Comparison of ENCODE assay signal across 20 cellular contexts in genomic region chr1:30384286-30385245, GRCh38.
DNase-seq lines count a peak whose midpoint lies in the region; ATAC-seq and TF ChIP-seq lines count a peak whose summit lies in the region.
"Had no signal": no experiment of that assay in that cellular context is flagged by ENCODE, and none has a peak within 500 bp of the region (broad histone marks: within the 10 kb centered on the region; RNA-seq: fewer than 3 reads in every experiment).

No MANE protein-coding gene starts in this region.

- no peaks in the 10 kb centered on the region for H3K36me3 Mint-ChIP-seq in activated naive CD8-positive, alpha-beta T cell treated with anti-CD3 and anti-CD28 coated beads, Interleukin-2, amount 10 ng/mL, durations not matched to agents 7 days and 5 days
- no peaks in the 10 kb centered on the region for H3K36me3 Mint-ChIP-seq in activated naive CD8-positive, alpha-beta T cell treated with anti-CD3 and anti-CD28 coated beads for 36 hours
- H3K36me3 Mint-ChIP-seq in activated CD4-positive, alpha-beta T cell treated with anti-CD3 and anti-CD28 coated beads, Interleukin-2, amount 10 ng/mL, durations not matched to agents 7 days and 5 days (ENCODE audit: low read depth): no peaks in the 10 kb centered on the region
- H3K36me3 Mint-ChIP-seq: CD4-positive, CD25-positive, alpha-beta regulatory T cell; naive thymus-derived CD8-positive, alpha-beta T cell had no signal

- POLR2A ChIA-PET in activated naive CD8-positive, alpha-beta T cell treated with anti-CD3 and anti-CD28 coated beads, Interleukin-2, amount 10 ng/mL, durations not matched to agents 7 days and 5 days (lab: Charles Lee): no interaction called here
- POLR2A ChIA-PET in activated CD4-positive, alpha-beta T cell treated with anti-CD3 and anti-CD28 coated beads, Interleukin-2, amount 10 ng/mL, durations not matched to agents 7 days and 5 days (lab: Charles Lee): no interaction called here

- no peak for ATAC-seq in activated naive CD8-positive, alpha-beta T cell treated with anti-CD3 and anti-CD28 coated beads, Interleukin-2, amount 10 ng/mL, durations not matched to agents 7 days and 5 days (ENCODE audit: low read depth)
- ATAC-seq in GM18511 (IDR thresholded peaks at IDR 0.05; ENCODE audit: unreplicated experiment) (no peak), HG03378 (IDR thresholded peaks at IDR 0.05; ENCODE audit: unreplicated experiment) (no peak)
- ATAC-seq: naive thymus-derived CD8-positive, alpha-beta T cell; psoas muscle had no signal

- H3K9me3 ChIP-seq in suprapubic skin: no peaks in the 10 kb centered on the region
- H3K9me3 ChIP-seq: adrenal gland, psoas muscle, SJSA1 had no signal

- no peak overlapping the region for H3K4me3 Mint-ChIP-seq in activated naive CD8-positive, alpha-beta T cell treated with anti-CD3 and anti-CD28 coated beads, Interleukin-2, amount 10 ng/mL, durations not matched to agents 7 days and 5 days
- no peak overlapping the region for H3K4me3 Mint-ChIP-seq in activated naive CD8-positive, alpha-beta T cell treated with anti-CD3 and anti-CD28 coated beads for 36 hours
- H3K4me3 Mint-ChIP-seq in activated CD4-positive, alpha-beta T cell treated with anti-CD3 and anti-CD28 coated beads, Interleukin-2, amount 10 ng/mL, durations not matched to agents 7 days and 5 days: no peak overlapping the region
- H3K4me3 Mint-ChIP-seq: CD4-positive, CD25-positive, alpha-beta regulatory T cell; naive thymus-derived CD8-positive, alpha-beta T cell had no signal

- H3K27ac Mint-ChIP-seq in activated naive CD8-positive, alpha-beta T cell treated with anti-CD3 and anti-CD28 coated beads, Interleukin-2, amount 10 ng/mL, durations not matched to agents 7 days and 5 days: no peak overlapping the region
- H3K27ac Mint-ChIP-seq in activated naive CD8-positive, alpha-beta T cell treated with anti-CD3 and anti-CD28 coated beads for 36 hours: no peak overlapping the region
- no peak overlapping the region for H3K27ac Mint-ChIP-seq in activated CD4-positive, alpha-beta T cell treated with anti-CD3 and anti-CD28 coated beads, Interleukin-2, amount 10 ng/mL, durations not matched to agents 7 days and 5 days
- H3K27ac Mint-ChIP-seq: CD4-positive, CD25-positive, alpha-beta regulatory T cell had no signal

- no peak for TF ChIP-seq CTCF in suprapubic skin (IDR thresholded peaks at IDR 0.05)

- peaks cover 19% of the 10 kb centered on the region for H3K27me3 ChIP-seq in suprapubic skin
- H3K27me3 ChIP-seq: SJSA1 had no signal

- no peaks in the 10 kb centered on the region for H3K9me3 Mint-ChIP-seq in activated naive CD8-positive, alpha-beta T cell treated with anti-CD3 and anti-CD28 coated beads, Interleukin-2, amount 10 ng/mL, durations not matched to agents 7 days and 5 days
- H3K9me3 Mint-ChIP-seq in activated naive CD8-positive, alpha-beta T cell treated with anti-CD3 and anti-CD28 coated beads for 36 hours: no peaks in the 10 kb centered on the region
- no peaks in the 10 kb centered on the region for H3K9me3 Mint-ChIP-seq in activated CD4-positive, alpha-beta T cell treated with anti-CD3 and anti-CD28 coated beads, Interleukin-2, amount 10 ng/mL, durations not matched to agents 7 days and 5 days
- H3K9me3 Mint-ChIP-seq: CD4-positive, CD25-positive, alpha-beta regulatory T cell; naive thymus-derived CD8-positive, alpha-beta T cell had no signal

- H3K36me3 ChIP-seq in suprapubic skin: no peaks in the 10 kb centered on the region
- H3K36me3 ChIP-seq: adrenal gland, SJSA1 had no signal

- H3K4me3 ChIP-seq in suprapubic skin: no peak overlapping the region
- H3K4me3 ChIP-seq: adrenal gland, psoas muscle, SJSA1 had no signal

- TF ChIP-seq EP300 in suprapubic skin (IDR thresholded peaks at IDR 0.05): no peak

- no peak for TF ChIP-seq POLR2A in suprapubic skin (IDR thresholded peaks at IDR 0.05)

- peak; percentile 14 for DNase-seq in activated naive CD8-positive, alpha-beta T cell treated with anti-CD3 and anti-CD28 coated beads, Interleukin-2, amount 10 ng/mL, durations not matched to agents 7 days and 5 days
- DNase-seq in activated naive CD8-positive, alpha-beta T cell treated with anti-CD3 and anti-CD28 coated beads for 36 hours: no peak
- DNase-seq in NCI-H748 (lab: John Stamatoyannopoulos, UW; ENCODE audit: unreplicated experiment): peak; percentile 75
- peak; percentile 12 for DNase-seq in kidney glomerular epithelial cell (lab: John Stamatoyannopoulos, UW)
- peak; percentile 42 to 53 for DNase-seq in suprapubic skin (ENCODE audit: low spot score in 2 of 2)
- no peak for DNase-seq in activated CD4-positive, alpha-beta T cell treated with anti-CD3 and anti-CD28 coated beads, Interleukin-2, amount 10 ng/mL, durations not matched to agents 7 days and 5 days
- DNase-seq: ACHN; activated CD4-positive, alpha-beta T cell treated with anti-CD3 and anti-CD28 coated beads for 1 hour; CD4-positive, CD25-positive, alpha-beta regulatory T cell; dermis blood vessel endothelial cell; hippocampal formation; NCI-H2029; NCI-H526 treated with DMSO at 0.1 percent for 48 hours; psoas muscle; T1000 had no signal

- H3K4me1 Mint-ChIP-seq in activated naive CD8-positive, alpha-beta T cell treated with anti-CD3 and anti-CD28 coated beads, Interleukin-2, amount 10 ng/mL, durations not matched to agents 7 days and 5 days: peaks cover 2% of the 10 kb centered on the region
- H3K4me1 Mint-ChIP-seq in activated naive CD8-positive, alpha-beta T cell treated with anti-CD3 and anti-CD28 coated beads for 36 hours: no peaks in the 10 kb centered on the region
- H3K4me1 Mint-ChIP-seq in activated CD4-positive, alpha-beta T cell treated with anti-CD3 and anti-CD28 coated beads, Interleukin-2, amount 10 ng/mL, durations not matched to agents 7 days and 5 days: peaks cover 2% of the 10 kb centered on the region

- WGBS in suprapubic skin: 65% methylated on average over 10 of the region's 10 CpGs

- peaks cover 2% of the 10 kb centered on the region for H3K27me3 Mint-ChIP-seq in activated naive CD8-positive, alpha-beta T cell treated with anti-CD3 and anti-CD28 coated beads, Interleukin-2, amount 10 ng/mL, durations not matched to agents 7 days and 5 days
- H3K27me3 Mint-ChIP-seq in activated naive CD8-positive, alpha-beta T cell treated with anti-CD3 and anti-CD28 coated beads for 36 hours: peaks cover 27% of the 10 kb centered on the region
- H3K27me3 Mint-ChIP-seq in activated CD4-positive, alpha-beta T cell treated with anti-CD3 and anti-CD28 coated beads, Interleukin-2, amount 10 ng/mL, durations not matched to agents 7 days and 5 days: no peaks in the 10 kb centered on the region

- peaks cover 10% of the 10 kb centered on the region for H3K4me1 ChIP-seq in suprapubic skin
- H3K4me1 ChIP-seq: adrenal gland, psoas muscle had no signal

- H3K27ac ChIP-seq in suprapubic skin: no peak overlapping the region
- H3K27ac ChIP-seq: adrenal gland, psoas muscle, SJSA1 had no signal

- CTCF ChIA-PET in activated CD4-positive, alpha-beta T cell treated with anti-CD3 and anti-CD28 coated beads, Interleukin-2, amount 10 ng/mL, durations not matched to agents 7 days and 5 days (lab: Charles Lee): no interaction called here

Comparison
In these comparisons a context has a peak if more than half of its experiments do, and no peak if none do; other contexts are left out.
1. DNase-seq: peak in activated naive CD8-positive, alpha-beta T cell treated with anti-CD3 and anti-CD28 coated beads, Interleukin-2, amount 10 ng/mL, durations not matched to agents 7 days and 5 days (single experiment), NCI-H748 (single experiment), kidney glomerular epithelial cell (single experiment) and suprapubic skin (2 of 2); none in activated naive CD8-positive, alpha-beta T cell treated with anti-CD3 and anti-CD28 coated beads for 36 hours (single experiment) and activated CD4-positive, alpha-beta T cell treated with anti-CD3 and anti-CD28 coated beads, Interleukin-2, amount 10 ng/mL, durations not matched to agents 7 days and 5 days (single experiment).